ENCODE assay signal across 8 cellular contexts in genomic region chr22:42649261-42650056, GRCh38. TPM values are rescaled to one million over a fixed set of nuclear protein-coding genes. Genes with fewer than 3 reads are reported as not detected.
DNase-seq lines count a peak whose midpoint lies in the region; ATAC-seq and TF ChIP-seq lines count a peak whose summit lies in the region.

Gene CYB5R3 (minus strand): TSS chr22:42649392. CDS start chr22:42649315, 77 bp downstream.

- H3K4me3 ChIP-seq in lung: peak within 1 kb of the TSS; percentile 86

- H3K27me3 Mint-ChIP-seq in activated CD8-positive, alpha-beta T cell treated with anti-CD3 and anti-CD28 coated beads, Interleukin-2, amount 10 ng/mL, durations not matched to agents 7 days and 5 days (ENCODE audit: low read depth): peaks cover 2% of the 10 kb centered on the region

- H3K4me1 Mint-ChIP-seq in activated CD8-positive, alpha-beta T cell treated with anti-CD3 and anti-CD28 coated beads, Interleukin-2, amount 10 ng/mL, durations not matched to agents 7 days and 5 days (ENCODE audit: low read depth): peaks cover 22% of the 10 kb centered on the region

- H3K9me3 ChIP-seq in lung (ENCODE audit: control insufficient read depth in 2 of 2, insufficient read depth in 1 of 2, low read length in 1 of 2): no peaks in the 10 kb centered on the region

- peaks cover 4% of the 10 kb centered on the region for H3K36me3 Mint-ChIP-seq in activated CD8-positive, alpha-beta T cell treated with anti-CD3 and anti-CD28 coated beads, Interleukin-2, amount 10 ng/mL, durations not matched to agents 7 days and 5 days (ENCODE audit: low read depth)

- CTCF ChIA-PET in activated CD8-positive, alpha-beta T cell treated with anti-CD3 and anti-CD28 coated beads, Interleukin-2, amount 10 ng/mL, durations not matched to agents 7 days and 5 days (lab: Charles Lee): interaction anchor here (1.4 to 2.5 kb wide), 2 partner anchors 14 to 28 kb away, joined by 4 to 8 read pairs; no protein-coding TSS in a partner anchor

- DNase-seq in AG08396 (ENCODE audit: low spot score) (peak; percentile 97), NCI-H774 (lab: John Stamatoyannopoulos, UW) (peak; percentile 37), lung (ENCODE audit: low spot score) (peak; percentile 84)
- peak; percentile 81 for DNase-seq in activated CD8-positive, alpha-beta T cell treated with anti-CD3 and anti-CD28 coated beads, Interleukin-2, amount 10 ng/mL, durations not matched to agents 7 days and 5 days
- peak; percentile 68 for DNase-seq in effector CD4-positive, alpha-beta T cell
- peak; percentile 54 to 83 (median 69) for DNase-seq in stimulated activated CD4-positive, alpha-beta T cell treated with anti-CD3 and anti-CD28 coated beads, TNF-alpha, amount 100 ng/mL, for 24 hours (ENCODE audit: low read depth in 3 of 3)

- peak within 1 kb of the TSS; percentile 92 for H3K4me3 Mint-ChIP-seq in activated CD8-positive, alpha-beta T cell treated with anti-CD3 and anti-CD28 coated beads, Interleukin-2, amount 10 ng/mL, durations not matched to agents 7 days and 5 days

- WGBS in lung, 2 donors: 9 to 25% methylated on average over 35 to 79 of the region's 79 CpGs

- no peaks in the 10 kb centered on the region for H3K27me3 ChIP-seq in lung (ENCODE audit: control insufficient read depth, insufficient read depth)

- POLR2A ChIA-PET in activated CD8-positive, alpha-beta T cell treated with anti-CD3 and anti-CD28 coated beads, Interleukin-2, amount 10 ng/mL, durations not matched to agents 7 days and 5 days (lab: Charles Lee): interaction anchor here (0.6 to 4.2 kb wide), 11 partner anchors 11 to 438 kb away, joined by 3 to 52 read pairs (median 4); partner anchors contain the start of gene POLDIP3

- peaks cover 11 to 41% of the 10 kb centered on the region in 2 donors for H3K4me1 ChIP-seq in lung (ENCODE audit: control insufficient read depth in 2 of 2, insufficient read depth in 2 of 2, low read length in 2 of 2)

- H3K27ac ChIP-seq in lung (ENCODE audit: low read depth in 1 of 2, low read length in 1 of 2): peak within 1 kb of the TSS; percentile 96

- H3K27ac Mint-ChIP-seq in activated CD8-positive, alpha-beta T cell treated with anti-CD3 and anti-CD28 coated beads, Interleukin-2, amount 10 ng/mL, durations not matched to agents 7 days and 5 days: peak within 1 kb of the TSS; percentile 99

- peak; percentile 64 for ATAC-seq in HG03280 (IDR thresholded peaks at IDR 0.05; ENCODE audit: unreplicated experiment)
- peak; percentile 85 for ATAC-seq in activated CD8-positive, alpha-beta T cell treated with anti-CD3 and anti-CD28 coated beads, Interleukin-2, amount 10 ng/mL, durations not matched to agents 7 days and 5 days
- ATAC-seq in lung (ENCODE audit: insufficient read depth, low FRiP score): peak; percentile 82

- TF ChIP-seq CTCF in lung (IDR thresholded peaks at IDR 0.05; ENCODE audit: control extremely low read depth, extremely low read depth): no peak

- H3K9me3 Mint-ChIP-seq in activated CD8-positive, alpha-beta T cell treated with anti-CD3 and anti-CD28 coated beads, Interleukin-2, amount 10 ng/mL, durations not matched to agents 7 days and 5 days (ENCODE audit: insufficient read depth): no peaks in the 10 kb centered on the region

- in situ Hi-C loops in GM18951 (cut with MboI; ENCODE audit: low sequenced_read_pairs, unreplicated experiment): loop anchor here (25.0 kb wide), 1 partner anchor 388 kb away; no protein-coding TSS in a partner anchor

- peak; percentile 70 for TF ChIP-seq POLR2A in GM18951 (IDR thresholded peaks at IDR 0.05; ENCODE audit: extremely low read depth, insufficient read depth, insufficient read length)

- H3K36me3 ChIP-seq in lung (ENCODE audit: control insufficient read depth in 2 of 2, insufficient read depth in 2 of 2, low read length in 2 of 2): no peaks in the 10 kb centered on the region

RNA-seq across cellular contexts. Expression of gene CYB5R3, which starts in this region (rescaled TPM):
- 10 to 100 TPM; 87.7 to 91.4 TPM for total RNA-seq in activated CD8-positive, alpha-beta T cell treated with anti-CD3 and anti-CD28 coated beads, Interleukin-2, amount 10 ng/mL, durations not matched to agents 7 days and 5 days
- 100 to 1,000 TPM in 1 of 2 donors, 10 to 100 TPM in 1; 90.2 to 265 TPM for total RNA-seq in lung
- 100 to 1,000 TPM; 122 to 190 TPM for polyA plus RNA-seq in lung

Comparison
In these comparisons a context has a peak if more than half of its experiments do, and no peak if none do; other contexts are left out.
1. Peak in every context shown above with its lines: DNase-seq, ATAC-seq, H3K4me3 ChIP-seq and H3K27ac ChIP-seq.
2. DNase-seq: peak in every context shown above with its lines; median percentile 97 in AG08396; 84 in lung; 81 in activated CD8-positive, alpha-beta T cell treated with anti-CD3 and anti-CD28 coated beads, Interleukin-2, amount 10 ng/mL, durations not matched to agents 7 days and 5 days; 69 in stimulated activated CD4-positive, alpha-beta T cell treated with anti-CD3 and anti-CD28 coated beads, TNF-alpha, amount 100 ng/mL, for 24 hours; 68 in effector CD4-positive, alpha-beta T cell; 37 in NCI-H774.